In the genomic region with DNA sequence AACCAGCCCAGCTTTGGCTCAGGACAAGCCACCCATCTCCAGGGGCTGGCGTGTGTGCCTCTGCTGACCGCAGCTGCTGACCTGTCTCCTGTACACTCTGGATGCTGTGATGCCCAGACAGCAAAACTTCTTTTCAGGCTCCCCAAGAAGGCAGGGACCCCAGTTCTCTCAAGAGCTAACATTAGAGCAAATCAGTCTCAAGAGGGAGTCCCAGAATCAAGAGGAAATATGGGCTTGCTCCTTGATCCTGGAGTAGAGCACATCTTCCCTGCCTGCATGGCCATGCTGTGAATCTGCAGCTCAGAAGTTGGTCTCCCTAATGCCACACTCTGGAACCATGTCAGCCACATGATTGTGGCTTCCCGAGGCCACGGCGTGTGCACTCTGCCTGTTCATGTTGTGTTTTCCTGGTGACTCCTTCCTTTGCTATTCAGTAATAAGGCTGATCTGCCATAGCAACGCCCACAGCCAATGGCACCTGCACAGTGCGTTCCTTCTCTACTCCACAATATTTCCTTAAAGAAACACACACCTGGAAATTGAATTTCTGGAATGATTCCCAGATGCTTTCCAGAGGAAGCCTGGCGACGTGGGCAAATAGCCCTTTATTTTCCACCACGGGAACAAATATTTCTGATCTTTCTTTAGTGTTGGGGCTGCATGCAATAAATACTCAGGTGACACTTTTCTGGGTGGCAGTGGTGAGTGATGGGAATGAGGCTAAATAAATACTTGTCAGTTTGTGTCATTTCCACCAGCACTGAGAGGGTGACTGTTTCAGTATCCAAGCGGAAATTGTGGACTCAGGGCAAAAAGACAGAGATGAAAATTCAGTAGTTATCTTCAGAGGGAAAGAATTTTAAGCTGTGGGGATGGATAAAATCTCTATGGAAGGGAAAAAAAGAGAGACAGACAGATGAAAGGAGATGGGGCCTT, we compare ENCODE assay signal across 1 cellular context.
TF ChIP-seq lines count a peak whose summit lies in the region.

No MANE protein-coding gene starts in this region.

TF ChIP-seq in HEK293, 187 proteins besides CTCF, POLR2A, EP300 and RAD21 (continued from another document):
- TF ChIP-seq, protein P1, sequence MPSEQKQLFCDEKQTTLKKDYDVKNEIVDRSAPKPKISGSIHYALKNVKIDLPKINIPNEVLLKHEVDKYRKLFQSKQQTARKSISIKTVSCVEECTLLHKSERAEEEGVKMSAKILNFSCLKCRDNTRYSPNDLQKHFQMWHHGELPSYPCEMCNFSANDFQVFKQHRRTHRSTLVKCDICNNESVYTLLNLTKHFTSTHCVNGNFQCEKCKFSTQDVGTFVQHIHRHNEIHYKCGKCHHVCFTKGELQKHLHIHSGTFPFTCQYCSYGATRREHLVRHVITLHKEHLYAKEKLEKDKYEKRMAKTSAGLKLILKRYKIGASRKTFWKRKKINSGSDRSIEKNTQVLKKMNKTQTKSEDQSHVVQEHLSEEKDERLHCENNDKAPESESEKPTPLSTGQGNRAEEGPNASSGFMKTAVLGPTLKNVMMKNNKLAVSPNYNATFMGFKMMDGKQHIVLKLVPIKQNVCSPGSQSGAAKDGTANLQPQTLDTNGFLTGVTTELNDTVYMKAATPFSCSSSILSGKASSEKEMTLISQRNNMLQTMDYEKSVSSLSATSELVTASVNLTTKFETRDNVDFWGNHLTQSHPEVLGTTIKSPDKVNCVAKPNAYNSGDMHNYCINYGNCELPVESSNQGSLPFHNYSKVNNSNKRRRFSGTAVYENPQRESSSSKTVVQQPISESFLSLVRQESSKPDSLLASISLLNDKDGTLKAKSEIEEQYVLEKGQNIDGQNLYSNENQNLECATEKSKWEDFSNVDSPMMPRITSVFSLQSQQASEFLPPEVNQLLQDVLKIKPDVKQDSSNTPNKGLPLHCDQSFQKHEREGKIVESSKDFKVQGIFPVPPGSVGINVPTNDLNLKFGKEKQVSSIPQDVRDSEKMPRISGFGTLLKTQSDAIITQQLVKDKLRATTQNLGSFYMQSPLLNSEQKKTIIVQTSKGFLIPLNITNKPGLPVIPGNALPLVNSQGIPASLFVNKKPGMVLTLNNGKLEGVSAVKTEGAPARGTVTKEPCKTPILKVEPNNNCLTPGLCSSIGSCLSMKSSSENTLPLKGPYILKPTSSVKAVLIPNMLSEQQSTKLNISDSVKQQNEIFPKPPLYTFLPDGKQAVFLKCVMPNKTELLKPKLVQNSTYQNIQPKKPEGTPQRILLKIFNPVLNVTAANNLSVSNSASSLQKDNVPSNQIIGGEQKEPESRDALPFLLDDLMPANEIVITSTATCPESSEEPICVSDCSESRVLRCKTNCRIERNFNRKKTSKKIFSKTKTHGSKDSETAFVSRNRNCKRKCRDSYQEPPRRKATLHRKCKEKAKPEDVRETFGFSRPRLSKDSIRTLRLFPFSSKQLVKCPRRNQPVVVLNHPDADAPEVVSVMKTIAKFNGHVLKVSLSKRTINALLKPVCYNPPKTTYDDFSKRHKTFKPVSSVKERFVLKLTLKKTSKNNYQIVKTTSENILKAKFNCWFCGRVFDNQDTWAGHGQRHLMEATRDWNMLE (tag by site-specific recombination; conservative IDR thresholded peaks at IDR 0.05; ENCODE audit: low read depth) = no peak
- no peak for TF ChIP-seq ZNF266 (tag by site-specific recombination; IDR thresholded peaks at IDR 0.05; ENCODE audit: low read depth)
- no peak for TF ChIP-seq ZNF292 (tag by site-specific recombination; IDR thresholded peaks at IDR 0.05; ENCODE audit: borderline replicate concordance, low read depth)
- no peak for TF ChIP-seq ZNF416 (tag by site-specific recombination; IDR thresholded peaks at IDR 0.05)
- TF ChIP-seq, protein P2, sequence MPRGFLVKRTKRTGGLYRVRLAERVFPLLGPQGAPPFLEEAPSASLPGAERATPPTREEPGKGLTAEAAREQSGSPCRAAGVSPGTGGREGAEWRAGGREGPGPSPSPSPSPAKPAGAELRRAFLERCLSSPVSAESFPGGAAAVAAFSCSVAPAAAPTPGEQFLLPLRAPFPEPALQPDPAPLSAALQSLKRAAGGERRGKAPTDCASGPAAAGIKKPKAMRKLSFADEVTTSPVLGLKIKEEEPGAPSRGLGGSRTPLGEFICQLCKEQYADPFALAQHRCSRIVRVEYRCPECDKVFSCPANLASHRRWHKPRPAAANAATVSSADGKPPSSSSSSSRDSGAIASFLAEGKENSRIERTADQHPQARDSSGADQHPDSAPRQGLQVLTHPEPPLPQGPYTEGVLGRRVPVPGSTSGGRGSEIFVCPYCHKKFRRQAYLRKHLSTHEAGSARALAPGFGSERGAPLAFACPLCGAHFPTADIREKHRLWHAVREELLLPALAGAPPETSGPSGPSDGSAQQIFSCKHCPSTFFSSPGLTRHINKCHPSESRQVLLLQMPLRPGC (tag by site-specific recombination; IDR thresholded peaks at IDR 0.05) = no peak
